In the genomic region with DNA sequence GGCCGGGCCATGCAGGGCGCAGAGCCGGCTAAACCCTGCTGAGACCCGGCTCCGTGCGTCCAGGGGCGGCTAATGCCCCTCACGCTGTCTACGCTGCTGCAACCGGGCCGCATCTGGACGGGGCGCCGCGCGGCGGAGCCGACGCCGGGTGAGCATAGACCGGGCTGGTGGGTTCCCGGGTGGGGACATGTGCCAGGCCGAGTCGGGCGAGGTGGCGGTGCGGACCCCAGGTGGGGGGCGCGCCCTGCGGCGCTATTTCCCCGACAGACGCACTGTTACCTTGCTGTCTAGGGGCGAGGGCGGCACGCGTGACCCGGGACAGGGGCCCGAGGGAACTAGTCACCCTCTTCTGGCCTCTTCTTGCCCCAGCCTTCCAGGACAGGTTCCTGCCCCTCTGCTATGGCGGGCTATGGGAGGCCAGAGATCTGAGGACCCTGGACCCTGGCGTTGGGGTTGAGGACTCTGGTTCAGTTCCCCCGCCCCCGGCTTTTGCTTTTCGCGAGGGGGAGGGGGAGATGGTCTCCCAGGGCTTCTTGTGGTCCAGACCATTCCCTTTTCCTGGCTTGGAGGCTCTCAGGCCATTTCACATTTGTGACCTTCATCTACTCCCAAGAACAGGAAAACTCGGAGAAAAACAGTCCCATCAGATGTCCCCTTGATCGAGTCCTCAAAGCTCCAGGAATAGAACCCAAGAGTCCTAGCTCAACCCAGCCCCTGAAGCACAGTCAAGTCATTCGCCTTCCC, we compare ENCODE assay signal across 8 cellular contexts. TPM values are rescaled to one million over a fixed set of nuclear protein-coding genes. Genes with fewer than 3 reads are reported as not detected.
DNase-seq lines count a peak whose midpoint lies in the region; ATAC-seq and TF ChIP-seq lines count a peak whose summit lies in the region.

No MANE protein-coding gene starts in this region.

- ATAC-seq in GM21576 (IDR thresholded peaks at IDR 0.05; ENCODE audit: unreplicated experiment): peak; percentile 4
- ATAC-seq in central memory CD8-positive, alpha-beta T cell (replicated peaks; ENCODE audit: extremely low read depth, poor library complexity, severe bottlenecking): peak; percentile 45

- peak overlapping the region; percentile 70 for H3K27ac ChIP-seq in urinary bladder (ENCODE audit: low read depth)

- peak; percentile 41 for DNase-seq in COLO668 (lab: John Stamatoyannopoulos, UW; ENCODE audit: unreplicated experiment)
- no peak for DNase-seq in NB4 (ENCODE audit: low read depth)
- DNase-seq in central memory CD8-positive, alpha-beta T cell (ENCODE audit: low spot score in 2 of 2): peak in 1 of 2 donors; percentile 13
- DNase-seq in mesothelial cell of epicardium (ENCODE audit: low spot score in 2 of 2, unreplicated experiment in 2 of 2): no peak
- DNase-seq in NCI-H2227 treated with DMSO at 0.1 percent for 48 hours (lab: John Stamatoyannopoulos, UW): no peak
- no peak for DNase-seq in DMS153 treated with DMSO at 0.1 percent for 48 hours (lab: John Stamatoyannopoulos, UW; ENCODE audit: unreplicated experiment)

- peaks cover 7% of the 10 kb centered on the region for H3K4me1 Mint-ChIP-seq in central memory CD8-positive, alpha-beta T cell
- H3K4me1 Mint-ChIP-seq in mesothelial cell of epicardium: peaks cover 5% of the 10 kb centered on the region

- H3K9me3 Mint-ChIP-seq in central memory CD8-positive, alpha-beta T cell: no peaks in the 10 kb centered on the region
- no peaks in the 10 kb centered on the region for H3K9me3 Mint-ChIP-seq in mesothelial cell of epicardium

- no peaks in the 10 kb centered on the region for H3K36me3 ChIP-seq in urinary bladder (ENCODE audit: insufficient read depth)

- H3K4me1 ChIP-seq in urinary bladder (ENCODE audit: insufficient read depth): no peaks in the 10 kb centered on the region

- no peak for TF ChIP-seq CTCF in NB4 (IDR thresholded peaks at IDR 0.05; ENCODE audit: low read depth, low read length)
- TF ChIP-seq CTCF in mesothelial cell of epicardium (IDR thresholded peaks at IDR 0.05; ENCODE audit: unreplicated experiment): no peak

- H3K36me3 Mint-ChIP-seq in central memory CD8-positive, alpha-beta T cell (ENCODE audit: insufficient read depth): peaks cover 13% of the 10 kb centered on the region
- H3K36me3 Mint-ChIP-seq in mesothelial cell of epicardium: peaks cover 5% of the 10 kb centered on the region

- H3K4me3 ChIP-seq in NB4 (ENCODE audit: low read depth, low read length) (peak overlapping the region; percentile 72), urinary bladder (ENCODE audit: low read depth, low read length) (peak overlapping the region; percentile 84)

- under 1% methylated on average over 48 of the region's 48 CpGs for WGBS in urinary bladder

- H3K4me3 Mint-ChIP-seq in central memory CD8-positive, alpha-beta T cell: peak overlapping the region; percentile 90
- H3K4me3 Mint-ChIP-seq in mesothelial cell of epicardium: peak overlapping the region; percentile 87

- TF ChIP-seq POLR2A in NB4 (IDR thresholded peaks at IDR 0.05; ENCODE audit: extremely low read depth, insufficient read length): no peak

- no peaks in the 10 kb centered on the region for H3K27me3 Mint-ChIP-seq in central memory CD8-positive, alpha-beta T cell
- H3K27me3 Mint-ChIP-seq in mesothelial cell of epicardium (ENCODE audit: low read depth): no peaks in the 10 kb centered on the region

- H3K27ac Mint-ChIP-seq in central memory CD8-positive, alpha-beta T cell (ENCODE audit: low read depth): peak overlapping the region; percentile 37
- peak overlapping the region; percentile 72 for H3K27ac Mint-ChIP-seq in mesothelial cell of epicardium

RNA-seq across cellular contexts. Expression of a gene that starts 0.5 kb away (rescaled TPM):
- 18.5 to 19.9 TPM (median 19.0 TPM) in 3 replicates for total RNA-seq in mesothelial cell of epicardium
- 8.1 TPM for total RNA-seq in urinary bladder
- 23.1 TPM for polyA plus RNA-seq in urinary bladder

RNA-seq across cellular contexts. Expression of a gene that starts 18.2 kb away (rescaled TPM):
- total RNA-seq in mesothelial cell of epicardium (53.7 to 56.2 TPM (median 55.4 TPM) in 3 replicates), urinary bladder (23.1 TPM)
- 41.6 TPM for polyA plus RNA-seq in urinary bladder

RNA-seq across cellular contexts. Expression of a gene that starts 18.6 kb away (rescaled TPM):
- total RNA-seq in mesothelial cell of epicardium (27.8 to 29.8 TPM (median 29.3 TPM) in 3 replicates), urinary bladder (13.7 TPM)
- polyA plus RNA-seq in urinary bladder: 14.8 TPM

RNA-seq across cellular contexts. Expression of a gene that starts 30.3 kb away (rescaled TPM):
- total RNA-seq in mesothelial cell of epicardium: 46.6 to 54.9 TPM (median 51.5 TPM) in 3 replicates
- total RNA-seq in urinary bladder: 21.1 TPM
- polyA plus RNA-seq in urinary bladder: 71.1 TPM
